In genomic region chr15:83061680-83062079, GRCh38 we compare ENCODE assay signal across 13 cellular contexts. TPM values are rescaled to one million over a fixed set of nuclear protein-coding genes. Genes with fewer than 3 reads are reported as not detected.
A peak's percentile ranks its signal among the peaks of the same experiment; 100 is the strongest.
DNase-seq lines count a peak whose midpoint lies in the region; ATAC-seq and TF ChIP-seq lines count a peak whose summit lies in the region.
"Had no signal": no experiment of that assay in that cellular context is flagged by ENCODE, and none has a peak within 500 bp of the region (broad histone marks: within the 10 kb centered on the region; RNA-seq: fewer than 3 reads in every experiment).

No MANE protein-coding gene starts in this region.

- no peaks in the 10 kb centered on the region for H3K9me2 ChIP-seq in PC-9 (ENCODE audit: insufficient read depth)

- no peaks in the 10 kb centered on the region for H3K9me3 ChIP-seq in PC-9 (ENCODE audit: insufficient read depth, low read depth)
- H3K9me3 ChIP-seq: ascending aorta, left lung, tibial artery had no signal

- POLR2A ChIA-PET in PC-9 (lab: Charles Lee; ENCODE audit: unreplicated experiment): no interaction called here

- peaks cover 13% of the 10 kb centered on the region; the same call in 1 of the 2 replicates for H3K36me3 ChIP-seq in PC-9 (ENCODE audit: low read depth)
- H3K36me3 ChIP-seq: ascending aorta, tibial artery had no signal

- TF ChIP-seq CTCF in PC-9 (conservative IDR thresholded peaks at IDR 0.05): no peak

- no peak for ATAC-seq in activated CD4-positive, CD25-positive, alpha-beta regulatory T cell treated with anti-CD3 and anti-CD28 coated beads, Interleukin-2, amount 50 U/mL, for 24 hours
- no peak for ATAC-seq in left cardiac atrium
- ATAC-seq: left lung had no signal

- H3K27ac ChIP-seq in PC-9: no peak overlapping the region; the same call in 1 of the 2 replicates
- H3K27ac ChIP-seq: ascending aorta, left lung, tibial artery had no signal

- intact Hi-C loops in PC-9 (cut with micrococcal nuclease; ENCODE audit: unreplicated experiment) (no loop called here), left cardiac atrium (cut with DNase I) (no loop called here)

- peaks cover 99% of the 10 kb centered on the region for H3K79me2 ChIP-seq in PC-9 (ENCODE audit: low read depth)

- CTCF ChIA-PET in PC-9 (lab: Charles Lee): no interaction called here

- no peaks in the 10 kb centered on the region for H3K27me3 ChIP-seq in PC-9 (ENCODE audit: insufficient read depth, low read depth)
- H3K27me3 ChIP-seq: ascending aorta, left lung, tibial artery had no signal

- no TSS peak for BruUV-seq in PC-9 (replicated peaks; lab: Mats Ljungman, UMichigan)

- peaks cover 27% of the 10 kb centered on the region for H3K4me1 ChIP-seq in PC-9 (replicated peaks; ENCODE audit: insufficient read depth)

- H3F3A ChIP-seq in PC-9 (ENCODE audit: insufficient read depth, low read depth): no peaks in the 10 kb centered on the region

- H2AFZ ChIP-seq in PC-9: no peak overlapping the region

- H3K4me3 ChIP-seq in PC-9: no peak overlapping the region
- H3K4me3 ChIP-seq: ascending aorta, left lung, tibial artery had no signal

- DNase-seq in GM03348 (ENCODE audit: low spot score) (peak; percentile 18), PC-9 (no peak), fibroblast of the conjunctiva (ENCODE audit: low read depth) (peak; percentile 14), renal cortical epithelial cell (ENCODE audit: low read depth) (peak; percentile 37), MV-4-11 (lab: John Stamatoyannopoulos, UW) (no peak), left cardiac atrium (no peak)
- no peak for DNase-seq in activated CD4-positive, alpha-beta T cell treated with anti-CD3 and anti-CD28 coated beads for 48 hours
- DNase-seq: Calu3; effector CD8-positive, alpha-beta T cell; left lung; tibial artery had no signal

- H3K4me2 ChIP-seq in PC-9: 0 out of 2 replicates have a peak overlapping the region, but pooled peaks have one; percentile 3

- H4K20me1 ChIP-seq in PC-9 (ENCODE audit: insufficient read depth): peaks cover 75% of the 10 kb centered on the region

RNA-seq across cellular contexts. Expression of gene BTBD1, which starts 5.4 kb away (rescaled TPM):
- total RNA-seq in PC-9 (2021): 24.7 and 28.2 TPM in 2 replicates
- total RNA-seq in renal cortical epithelial cell: 70.8 and 86.8 TPM in 2 replicates
- total RNA-seq in left cardiac atrium: 100 to 1,000 TPM; 100 to 128 TPM

RNA-seq across cellular contexts. Expression of gene TM6SF1, which starts 45.8 kb away (rescaled TPM):
- total RNA-seq in PC-9 (2021) (not detected in 2 replicates), renal cortical epithelial cell (0.52 TPM in 1 of 2 replicates, not detected in the other), left cardiac atrium (10 to 100 TPM; 19.0 to 33.0 TPM)
- total RNA-seq: Calu3 had no signal

RNA-seq across cellular contexts. Expression of gene C15orf40, which starts 50.2 kb away (rescaled TPM):
- total RNA-seq in PC-9 (2021) (21.2 and 27.8 TPM in 2 replicates), renal cortical epithelial cell (3.5 and 5.8 TPM in 2 replicates), left cardiac atrium (10 to 100 TPM; 10.9 to 13.4 TPM)

Comparison
In these comparisons a context has a peak if more than half of its experiments do, and no peak if none do; other contexts are left out.
1. DNase-seq: peak in GM03348 (single experiment), fibroblast of the conjunctiva (single experiment) and renal cortical epithelial cell (single experiment); none in PC-9 (0 of 2), MV-4-11 (single experiment), activated CD4-positive, alpha-beta T cell treated with anti-CD3 and anti-CD28 coated beads for 48 hours (single experiment) and left cardiac atrium (single experiment).
2. RNA of gene TM6SF1, which starts 45.8 kb away (total RNA-seq): 19.0 to 33.0 TPM in left cardiac atrium; not detected in PC-9 and 0.52 TPM in renal cortical epithelial cell; every median in the first group is over 10 times any median in the second.